9 cellular contexts compared by ENCODE assay signal in the genomic region with DNA sequence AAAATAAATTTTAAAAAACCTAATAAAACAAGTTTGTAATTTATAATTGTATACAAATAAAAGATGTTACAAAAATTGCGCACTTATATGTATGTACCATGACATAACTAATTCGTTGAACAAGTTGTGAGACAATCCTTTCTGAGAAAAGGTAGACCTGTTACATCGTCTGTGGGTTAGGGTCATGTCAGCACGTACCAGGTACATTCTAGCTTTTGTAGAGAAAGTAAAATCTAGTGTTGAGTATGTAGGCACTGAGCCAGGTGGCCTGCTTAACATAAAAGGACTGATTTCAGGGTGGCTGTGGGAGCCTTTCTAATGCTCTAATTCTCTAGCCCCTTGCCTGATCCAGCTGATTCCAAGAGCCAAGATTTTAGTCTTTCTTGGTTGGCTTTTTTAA. TPM values are rescaled to one million over a fixed set of nuclear protein-coding genes. Genes with fewer than 3 reads are reported as not detected.
DNase-seq lines count a peak whose midpoint lies in the region; ATAC-seq and TF ChIP-seq lines count a peak whose summit lies in the region.
"Had no signal": no experiment of that assay in that cellular context is flagged by ENCODE, and none has a peak within 500 bp of the region (broad histone marks: within the 10 kb centered on the region; RNA-seq: fewer than 3 reads in every experiment).

No MANE protein-coding gene starts in this region.

- H4K20me1 ChIP-seq in OCI-LY3 (ENCODE audit: insufficient read depth, low read length) = no peaks in the 10 kb centered on the region

- H3K79me2 ChIP-seq in OCI-LY3 (ENCODE audit: low read length) = peaks cover 15% of the 10 kb centered on the region

- H3K36me3 ChIP-seq in OCI-LY3 (replicated peaks; ENCODE audit: low read depth, low read length) = peaks cover 11% of the 10 kb centered on the region
- peaks cover 11 to 12% of the 10 kb centered on the region in 2 donors for H3K36me3 ChIP-seq in duodenal mucosa (ENCODE audit: control insufficient read depth in 1 of 2, insufficient read depth in 2 of 2, low read length in 2 of 2)

- ATAC-seq in GM21526 (IDR thresholded peaks at IDR 0.05; ENCODE audit: low FRiP score, unreplicated experiment) = no peak

- peak overlapping the region; percentile 94 for H3K27ac Mint-ChIP-seq in osteocyte (ENCODE audit: unreplicated experiment)

- peaks cover 13% of the 10 kb centered on the region for H3K4me1 Mint-ChIP-seq in osteocyte (ENCODE audit: unreplicated experiment)

- H3K4me2 ChIP-seq in OCI-LY3 (ENCODE audit: low read length) = peak overlapping the region; percentile 94

- peak overlapping the region; percentile 89 for H3K4me3 Mint-ChIP-seq in osteocyte (ENCODE audit: unreplicated experiment)

- TF ChIP-seq CTCF in OCI-LY3 (IDR thresholded peaks at IDR 0.05; ENCODE audit: low read depth, low read length) (no peak), osteocyte (IDR thresholded peaks at IDR 0.05) (no peak)

- no peaks in the 10 kb centered on the region for H3K27me3 Mint-ChIP-seq in osteocyte (ENCODE audit: unreplicated experiment)

- H3K27me3 ChIP-seq in OCI-LY3 (ENCODE audit: low read depth, low read length) (no peaks in the 10 kb centered on the region), duodenal mucosa (ENCODE audit: control insufficient read depth in 1 of 2, insufficient read depth in 2 of 2, low read length in 2 of 2) (no peaks in the 10 kb centered on the region)

- H3K4me3 ChIP-seq in OCI-LY3 (ENCODE audit: low read length) = peak overlapping the region; percentile 86
- peak overlapping the region; percentile 87 to 90 for H3K4me3 ChIP-seq in duodenal mucosa (ENCODE audit: low read depth in 1 of 2, low read length in 2 of 2)

- peaks cover 11% of the 10 kb centered on the region for H3K36me3 Mint-ChIP-seq in osteocyte (ENCODE audit: unreplicated experiment)

- H3K27ac ChIP-seq in OCI-LY3 (ENCODE audit: low read length) (peak overlapping the region; percentile 82), duodenal mucosa (ENCODE audit: low read depth, low read length) (no peak overlapping the region)

- H3K9me3 ChIP-seq in OCI-LY3 (ENCODE audit: insufficient read depth, low read length) (no peaks in the 10 kb centered on the region), duodenal mucosa (ENCODE audit: control insufficient read depth in 1 of 2, low read length in 2 of 2) (no peaks in the 10 kb centered on the region)

- DNase-seq in Daoy (ENCODE audit: low read depth) (peak; percentile 14), osteocyte (ENCODE audit: extremely low spot score, unreplicated experiment) (no peak), DMS153 (lab: John Stamatoyannopoulos, UW) (no peak), NCI-H1417 treated with DMSO at 0.1 percent for 48 hours (lab: John Stamatoyannopoulos, UW) (no peak), retina (no peak)
- DNase-seq: NCI-H1694 had no signal

- no peaks in the 10 kb centered on the region for H3K9me3 Mint-ChIP-seq in osteocyte (ENCODE audit: unreplicated experiment)

- H3K9ac ChIP-seq in OCI-LY3 (ENCODE audit: low read length) (peak overlapping the region; percentile 83), duodenal mucosa (ENCODE audit: low read depth in 1 of 2, low read length in 2 of 2) (peak overlapping the region; percentile 78 to 91)

- H3K4me1 ChIP-seq in OCI-LY3 (ENCODE audit: low read length) (peaks cover 28% of the 10 kb centered on the region), duodenal mucosa (ENCODE audit: control insufficient read depth in 1 of 2, insufficient read depth in 2 of 2, low read length in 2 of 2) (peaks cover 4 to 11% of the 10 kb centered on the region in 2 donors)

- no peak overlapping the region for H2AFZ ChIP-seq in OCI-LY3 (ENCODE audit: low read depth, low read length)

RNA-seq across cellular contexts. Expression of a gene that starts 10.4 kb away (rescaled TPM):
- total RNA-seq in Daoy (2014; rRNA removed; shearing (Covaris generic)) = 285 and 307 TPM in 2 replicates
- 77.4 and 80.5 TPM in 2 replicates for total RNA-seq in osteocyte

RNA-seq across cellular contexts. Expression of a gene that starts 26.0 kb away (rescaled TPM):
- not detected in 2 replicates for total RNA-seq in Daoy (2014; rRNA removed; shearing (Covaris generic))
- total RNA-seq in osteocyte = not detected in 2 replicates

RNA-seq across cellular contexts. Expression of a gene that starts 39.5 kb away (rescaled TPM):
- total RNA-seq in Daoy (2014; rRNA removed; shearing (Covaris generic)) = 33.4 and 45.0 TPM in 2 replicates
- total RNA-seq in osteocyte = 69.0 and 73.6 TPM in 2 replicates
